In genomic region chr7:129769866-129770808, GRCh38 we compare ENCODE assay signal across 1 cellular context.
TF ChIP-seq lines count a peak whose summit lies in the region.

No MANE protein-coding gene starts in this region.

TF ChIP-seq in SK-N-SH, 30 proteins besides CTCF, POLR2A, EP300 and RAD21 (continued from another document):
- TF ChIP-seq, protein P1, sequence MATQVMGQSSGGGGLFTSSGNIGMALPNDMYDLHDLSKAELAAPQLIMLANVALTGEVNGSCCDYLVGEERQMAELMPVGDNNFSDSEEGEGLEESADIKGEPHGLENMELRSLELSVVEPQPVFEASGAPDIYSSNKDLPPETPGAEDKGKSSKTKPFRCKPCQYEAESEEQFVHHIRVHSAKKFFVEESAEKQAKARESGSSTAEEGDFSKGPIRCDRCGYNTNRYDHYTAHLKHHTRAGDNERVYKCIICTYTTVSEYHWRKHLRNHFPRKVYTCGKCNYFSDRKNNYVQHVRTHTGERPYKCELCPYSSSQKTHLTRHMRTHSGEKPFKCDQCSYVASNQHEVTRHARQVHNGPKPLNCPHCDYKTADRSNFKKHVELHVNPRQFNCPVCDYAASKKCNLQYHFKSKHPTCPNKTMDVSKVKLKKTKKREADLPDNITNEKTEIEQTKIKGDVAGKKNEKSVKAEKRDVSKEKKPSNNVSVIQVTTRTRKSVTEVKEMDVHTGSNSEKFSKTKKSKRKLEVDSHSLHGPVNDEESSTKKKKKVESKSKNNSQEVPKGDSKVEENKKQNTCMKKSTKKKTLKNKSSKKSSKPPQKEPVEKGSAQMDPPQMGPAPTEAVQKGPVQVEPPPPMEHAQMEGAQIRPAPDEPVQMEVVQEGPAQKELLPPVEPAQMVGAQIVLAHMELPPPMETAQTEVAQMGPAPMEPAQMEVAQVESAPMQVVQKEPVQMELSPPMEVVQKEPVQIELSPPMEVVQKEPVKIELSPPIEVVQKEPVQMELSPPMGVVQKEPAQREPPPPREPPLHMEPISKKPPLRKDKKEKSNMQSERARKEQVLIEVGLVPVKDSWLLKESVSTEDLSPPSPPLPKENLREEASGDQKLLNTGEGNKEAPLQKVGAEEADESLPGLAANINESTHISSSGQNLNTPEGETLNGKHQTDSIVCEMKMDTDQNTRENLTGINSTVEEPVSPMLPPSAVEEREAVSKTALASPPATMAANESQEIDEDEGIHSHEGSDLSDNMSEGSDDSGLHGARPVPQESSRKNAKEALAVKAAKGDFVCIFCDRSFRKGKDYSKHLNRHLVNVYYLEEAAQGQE (IDR thresholded peaks at IDR 0.05; ENCODE audit: low read depth, low read length) = no peak
- no peak for TF ChIP-seq GABPA (IDR thresholded peaks at IDR 0.05; ENCODE audit: low read depth)
- TF ChIP-seq FOXM1 (IDR thresholded peaks at IDR 0.05; ENCODE audit: low read depth) = no peak
- TF ChIP-seq, protein P2, sequence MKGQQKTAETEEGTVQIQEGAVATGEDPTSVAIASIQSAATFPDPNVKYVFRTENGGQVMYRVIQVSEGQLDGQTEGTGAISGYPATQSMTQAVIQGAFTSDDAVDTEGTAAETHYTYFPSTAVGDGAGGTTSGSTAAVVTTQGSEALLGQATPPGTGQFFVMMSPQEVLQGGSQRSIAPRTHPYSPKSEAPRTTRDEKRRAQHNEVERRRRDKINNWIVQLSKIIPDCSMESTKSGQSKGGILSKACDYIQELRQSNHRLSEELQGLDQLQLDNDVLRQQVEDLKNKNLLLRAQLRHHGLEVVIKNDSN (IDR thresholded peaks at IDR 0.05; ENCODE audit: borderline replicate concordance, low read depth) = no peak
- no peak for TF ChIP-seq FOXJ3 (CRISPR knock-in tag; IDR thresholded peaks at IDR 0.05)
- TF ChIP-seq ELF1 (IDR thresholded peaks at IDR 0.05) = no peak
- no peak for TF ChIP-seq POLR2AphosphoS5 (IDR thresholded peaks at IDR 0.05; ENCODE audit: low read depth, low read length)
- no peak for TF ChIP-seq TAF1 (IDR thresholded peaks at IDR 0.05; ENCODE audit: borderline replicate concordance, low read depth, low read length)
- no peak for TF ChIP-seq EZH2phosphoT487 (IDR thresholded peaks at IDR 0.05; ENCODE audit: borderline replicate concordance, low read depth)
- no peak for TF ChIP-seq TEAD4 (IDR thresholded peaks at IDR 0.05; ENCODE audit: borderline replicate concordance, insufficient read depth)
- no peak for TF ChIP-seq NRF1 (IDR thresholded peaks at IDR 0.05; ENCODE audit: low read depth, low read length)
- TF ChIP-seq FOSL2 (IDR thresholded peaks at IDR 0.05; ENCODE audit: borderline replicate concordance, low read depth) = no peak
